Comparison of ENCODE assay signal across 9 cellular contexts in the genomic region with DNA sequence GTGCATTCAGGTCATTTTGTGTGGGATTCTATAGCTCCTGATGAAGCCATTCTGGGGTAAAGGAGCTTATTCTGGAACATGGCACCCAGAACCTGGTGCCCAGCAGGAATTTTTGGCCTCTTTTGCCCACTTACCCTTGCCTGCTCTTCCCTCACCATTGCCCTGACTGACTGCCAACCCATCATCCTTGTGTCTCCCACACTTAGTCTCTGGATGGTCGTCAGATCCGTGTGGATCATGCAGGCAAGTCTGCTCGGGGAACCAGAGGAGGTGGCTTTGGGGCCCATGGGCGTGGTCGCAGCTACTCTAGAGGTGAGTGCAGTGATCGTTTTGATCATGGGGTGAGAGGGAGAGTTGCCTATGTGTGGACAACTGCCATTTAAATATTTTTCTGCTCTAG. TPM values are rescaled to one million over a fixed set of nuclear protein-coding genes. Genes with fewer than 3 reads are reported as not detected.
DNase-seq lines count a peak whose midpoint lies in the region; FAIRE-seq and TF ChIP-seq lines count a peak whose summit lies in the region.
"Had no signal": no experiment of that assay in that cellular context is flagged by ENCODE, and none has a peak within 500 bp of the region (broad histone marks: within the 10 kb centered on the region; RNA-seq: fewer than 3 reads in every experiment).

No MANE protein-coding gene starts in this region.

- no peak for TF ChIP-seq EP300 in esophagus muscularis mucosa (IDR thresholded peaks at IDR 0.05)

- WGBS in esophagus muscularis mucosa, result 69% methylated on average over 6 of the region's 6 CpGs

- intact Hi-C loops in esophagus muscularis mucosa (cut with DNase I), result no loop called here

- H3K4me1 ChIP-seq in esophagus muscularis mucosa (peaks cover 16 to 24% (median 18%) of the 10 kb centered on the region in 4 donors), skeletal muscle satellite cell (ENCODE audit: control insufficient read depth, insufficient read depth, low read length) (peaks cover 29% of the 10 kb centered on the region)

- no peak overlapping the region for H3K27ac ChIP-seq in SK-N-MC
- H3K27ac ChIP-seq in esophagus muscularis mucosa (replicated peaks in 1 of 4), result peak overlapping the region in 3 of 4 donors; percentile 97 to 98 (median 98)

- peaks cover 38% of the 10 kb centered on the region for H3K36me3 Mint-ChIP-seq in T-helper 1 cell treated with Interleukin-12 subunit alpha and Interleukin-12 subunit beta and Interleukin-4 antibody, amounts not matched to agents 30 μg/mL and 1 μg/mL, for 36 hours (ENCODE audit: low read depth)

- DNase-seq in T-helper 1 cell (no peak), SK-N-MC (ENCODE audit: low read depth, low spot score) (no peak), esophagus muscularis mucosa (ENCODE audit: extremely low spot score) (no peak), LoVo (ENCODE audit: low spot score) (no peak), RCC 7860 (ENCODE audit: low spot score) (no peak), D721Med (ENCODE audit: insufficient read length, low spot score) (no peak)
- DNase-seq: NCI-H1105 treated with DMSO at 0.1 percent for 48 hours had no signal

- H3K9ac ChIP-seq in SK-N-MC (ENCODE audit: insufficient read length) (peak overlapping the region; percentile 99), skeletal muscle satellite cell (ENCODE audit: low read depth, low read length) (peak overlapping the region; percentile 100)

- TF ChIP-seq CTCF in esophagus muscularis mucosa (IDR thresholded peaks at IDR 0.05) (no peak), D721Med (IDR thresholded peaks at IDR 0.05; ENCODE audit: insufficient read depth, missing control alignments) (no peak)

- no peaks in the 10 kb centered on the region for H3K9me3 ChIP-seq in SK-N-MC (ENCODE audit: low read depth, low read length)
- no peaks in the 10 kb centered on the region for H3K9me3 ChIP-seq in esophagus muscularis mucosa
- H3K9me3 ChIP-seq in skeletal muscle satellite cell (replicated peaks; ENCODE audit: low read length), result no peaks in the 10 kb centered on the region

- H3K4me1 Mint-ChIP-seq in T-helper 1 cell treated with Interleukin-12 subunit alpha and Interleukin-12 subunit beta and Interleukin-4 antibody, amounts not matched to agents 30 μg/mL and 1 μg/mL, for 36 hours (ENCODE audit: low read depth), result peaks cover 18% of the 10 kb centered on the region

- peak overlapping the region; percentile 99 for H3K27ac Mint-ChIP-seq in T-helper 1 cell treated with Interleukin-12 subunit alpha and Interleukin-12 subunit beta and Interleukin-4 antibody, amounts not matched to agents 30 μg/mL and 1 μg/mL, for 36 hours

- no peaks in the 10 kb centered on the region for H3K9me3 Mint-ChIP-seq in T-helper 1 cell treated with Interleukin-12 subunit alpha and Interleukin-12 subunit beta and Interleukin-4 antibody, amounts not matched to agents 30 μg/mL and 1 μg/mL, for 36 hours

- H3K4me2 ChIP-seq in skeletal muscle satellite cell (ENCODE audit: low read length), result peak overlapping the region; percentile 88

- peaks cover 49% of the 10 kb centered on the region for H3K36me3 ChIP-seq in SK-N-MC (ENCODE audit: insufficient read depth, low read length)
- peaks cover 18 to 47% (median 39%) of the 10 kb centered on the region in 4 donors for H3K36me3 ChIP-seq in esophagus muscularis mucosa
- H3K36me3 ChIP-seq in skeletal muscle satellite cell (ENCODE audit: insufficient read depth, low read length), result peaks cover 48% of the 10 kb centered on the region

- H3K27me3 ChIP-seq in esophagus muscularis mucosa, result no peaks in the 10 kb centered on the region
- no peaks in the 10 kb centered on the region for H3K27me3 ChIP-seq in skeletal muscle satellite cell (ENCODE audit: control insufficient read depth, insufficient read depth, low read length)

- TF ChIP-seq POLR2A in esophagus muscularis mucosa (IDR thresholded peaks at IDR 0.05; ENCODE audit: low read depth), result no peak

- H3K4me3 ChIP-seq in SK-N-MC (peak overlapping the region; percentile 81), esophagus muscularis mucosa (peak overlapping the region in 3 of 4 donors; percentile 73 to 78 (median 74)), skeletal muscle satellite cell (ENCODE audit: low read length) (peak overlapping the region; percentile 90)

- FAIRE-seq in RCC 7860 (lab: Jason Lieb, UNC) (no peak), D721Med (lab: Jason Lieb, UNC) (no peak)

- no peaks in the 10 kb centered on the region for H3K27me3 Mint-ChIP-seq in T-helper 1 cell treated with Interleukin-12 subunit alpha and Interleukin-12 subunit beta and Interleukin-4 antibody, amounts not matched to agents 30 μg/mL and 1 μg/mL, for 36 hours (ENCODE audit: low read depth)

- peak overlapping the region; percentile 92 for H3K4me3 Mint-ChIP-seq in T-helper 1 cell treated with Interleukin-12 subunit alpha and Interleukin-12 subunit beta and Interleukin-4 antibody, amounts not matched to agents 30 μg/mL and 1 μg/mL, for 36 hours

RNA-seq across cellular contexts. Expression of gene RBM3, which starts 1.8 kb away (rescaled TPM):
- total RNA-seq in esophagus muscularis mucosa, result 100 to 1,000 TPM in 3 of 4 donors, 10 to 100 TPM in 1; 94.0 to 204 (median 156) TPM
- 416 and 518 TPM in 2 replicates for total RNA-seq in skeletal muscle satellite cell (2012; rRNA removed)

RNA-seq across cellular contexts. Expression of gene WDR13, which starts 21.2 kb away (rescaled TPM):
- total RNA-seq in esophagus muscularis mucosa, result 100 to 1,000 TPM; 123 to 166 (median 152) TPM
- 91.7 and 94.6 TPM in 2 replicates for total RNA-seq in skeletal muscle satellite cell (2012; rRNA removed)

RNA-seq across cellular contexts. Expression of gene TBC1D25, which starts 36.6 kb away (rescaled TPM):
- total RNA-seq in esophagus muscularis mucosa, result 10 to 100 TPM; 10.3 to 22.4 (median 16.4) TPM
- 5.8 and 7.6 TPM in 2 replicates for total RNA-seq in skeletal muscle satellite cell (2012; rRNA removed)

RNA-seq across cellular contexts. Expression of gene EBP, which starts 54.5 kb away (rescaled TPM):
- 10 to 100 TPM; 15.7 to 20.7 (median 17.4) TPM for total RNA-seq in esophagus muscularis mucosa
- total RNA-seq in skeletal muscle satellite cell (2012; rRNA removed), result 70.2 and 82.6 TPM in 2 replicates
